Comparison of ENCODE assay signal across 14 cellular contexts in the genomic region with DNA sequence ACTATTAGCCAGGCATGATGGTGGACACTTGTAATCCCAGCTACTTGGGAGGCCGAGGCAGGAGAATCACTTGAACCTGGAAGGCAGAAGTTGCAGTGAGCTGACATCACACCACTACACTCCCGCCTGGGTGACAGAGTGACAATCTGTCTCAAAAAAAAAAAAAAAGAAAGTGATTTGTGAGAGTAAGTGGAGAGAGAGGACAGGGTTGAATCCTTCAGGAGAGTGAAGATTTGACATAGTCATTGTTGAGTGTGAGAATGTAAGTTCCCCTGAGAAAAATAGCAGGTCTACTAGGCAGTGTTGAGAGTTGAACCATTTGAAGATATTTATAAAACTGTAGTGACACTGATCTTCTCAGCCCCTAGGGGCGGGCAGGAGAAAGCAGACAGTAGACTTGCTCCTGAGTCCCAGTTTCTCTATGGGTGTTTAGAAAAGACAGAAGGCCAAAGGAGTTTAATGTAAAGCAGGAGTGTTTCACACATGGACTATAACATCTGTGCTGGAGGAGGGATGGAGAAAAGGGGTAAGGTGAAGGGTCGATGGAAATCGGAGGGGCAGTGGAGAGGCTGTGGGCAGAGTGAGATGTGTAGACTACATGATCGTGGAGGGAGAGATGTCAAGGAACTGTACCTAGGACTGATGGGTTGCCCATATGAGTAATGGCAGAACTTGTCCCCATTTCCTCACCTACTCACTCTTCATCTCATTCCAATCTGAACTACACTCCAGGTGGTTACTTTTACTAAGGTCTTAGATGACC. TPM values are rescaled to one million over a fixed set of nuclear protein-coding genes. Genes with fewer than 3 reads are reported as not detected.
DNase-seq lines count a peak whose midpoint lies in the region; ATAC-seq and TF ChIP-seq lines count a peak whose summit lies in the region.
"Had no signal": no experiment of that assay in that cellular context is flagged by ENCODE, and none has a peak within 500 bp of the region (broad histone marks: within the 10 kb centered on the region; RNA-seq: fewer than 3 reads in every experiment).

No MANE protein-coding gene starts in this region.

- CTCF ChIA-PET in HEK293 (lab: Yijun Ruan, JAX) = interaction anchor here (0.7 to 1.5 kb wide), 2 partner anchors 35 to 45 kb away, joined by 3 to 4 read pairs; no protein-coding TSS in a partner anchor

- H3K4me2 ChIP-seq in osteoblast (ENCODE audit: insufficient read depth, low read length) = no peak overlapping the region

- H3K36me3 ChIP-seq in HEK293 (ENCODE audit: control insufficient read depth in 2 of 2, insufficient read depth in 1 of 2, low read length in 2 of 2) (no peaks in the 10 kb centered on the region), osteoblast (ENCODE audit: insufficient read depth, low read length) (no peaks in the 10 kb centered on the region)
- H3K36me3 ChIP-seq: MG63 had no signal

- H3K4me1 ChIP-seq in HEK293 (ENCODE audit: control insufficient read depth, insufficient read depth, low read length) (no peaks in the 10 kb centered on the region), osteoblast (ENCODE audit: insufficient read depth, low read length) (peaks cover 3% of the 10 kb centered on the region)

- POLR2A ChIA-PET in HEK293 (lab: Yijun Ruan, JAX) = no interaction called here

- ATAC-seq in GM21717 (IDR thresholded peaks at IDR 0.05; ENCODE audit: unreplicated experiment) = no peak
- ATAC-seq in HG03135 (IDR thresholded peaks at IDR 0.05; ENCODE audit: unreplicated experiment) = no peak
- no peak for ATAC-seq in GM19452 (IDR thresholded peaks at IDR 0.05; ENCODE audit: unreplicated experiment)

- H3K79me2 ChIP-seq in osteoblast (ENCODE audit: insufficient read depth, low read length) = no peaks in the 10 kb centered on the region

- DNase-seq in GM12864 (ENCODE audit: low read depth) (no peak), NAMALWA (ENCODE audit: low spot score) (peak; percentile 37), cardiac fibroblast (ENCODE audit: low read depth in 2 of 2) (no peak), osteoblast (ENCODE audit: insufficient read length, low spot score, missing footprints) (no peak)
- DNase-seq: COR-L47, MG63, NCI-H1105 treated with DMSO at 0.1 percent for 48 hours, NCI-H187, NCI-H345 had no signal

- H2AFZ ChIP-seq in osteoblast (ENCODE audit: low read length) = no peak overlapping the region

- H4K20me1 ChIP-seq in osteoblast (ENCODE audit: insufficient read depth, low read length) = no peaks in the 10 kb centered on the region

- H3K4me3 ChIP-seq in GM12864 (ENCODE audit: low read depth, low read length) (no peak overlapping the region), HEK293 (ENCODE audit: low read depth, low read length) (no peak overlapping the region), cardiac fibroblast (replicated peaks in 1 of 2; ENCODE audit: low read depth in 2 of 2, low read length in 2 of 2) (no peak overlapping the region), osteoblast (ENCODE audit: insufficient read depth, low read length) (no peak overlapping the region)
- H3K4me3 ChIP-seq: MG63 had no signal

- H3K9me3 ChIP-seq in HEK293 (ENCODE audit: control insufficient read depth, insufficient read depth, low read depth, low read length) (no peaks in the 10 kb centered on the region), osteoblast (ENCODE audit: low read depth, low read length) (no peaks in the 10 kb centered on the region)
- H3K9me3 ChIP-seq: MG63 had no signal

- H3K27me3 ChIP-seq in osteoblast (ENCODE audit: insufficient read depth, low read length) = peaks cover 7% of the 10 kb centered on the region
- H3K27me3 ChIP-seq: MG63 had no signal

- TF ChIP-seq CTCF in GM12864 (IDR thresholded peaks at IDR 0.05; ENCODE audit: low read depth, low read length, missing control alignments) (peak; percentile 21), HEK293 (tag by site-specific recombination; IDR thresholded peaks at IDR 0.05) (no peak), cardiac fibroblast (IDR thresholded peaks at IDR 0.05; ENCODE audit: low read depth, low read length) (peak; percentile 2), osteoblast (IDR thresholded peaks at IDR 0.05; ENCODE audit: extremely low read depth, low read depth, low read length) (no peak)

- no peak overlapping the region for H3K27ac ChIP-seq in HEK293 (ENCODE audit: extremely low read depth, low read depth, low read length)
- H3K27ac ChIP-seq in osteoblast (ENCODE audit: low read depth, low read length) = no peak overlapping the region

TF ChIP-seq in HEK293, 187 proteins besides CTCF, POLR2A, EP300 and RAD21:
- TF ChIP-seq ZNF140 (tag by site-specific recombination; IDR thresholded peaks at IDR 0.05) = no peak
- peak; percentile 69 for TF ChIP-seq PRDM1 (tag by site-specific recombination; IDR thresholded peaks at IDR 0.05)
TF ChIP-seq in HEK293: peak in this region for 1.

RNA-seq across cellular contexts. Expression of a gene that starts 13.7 kb away (rescaled TPM):
- total RNA-seq in osteoblast = under 0.01 and 0.36 TPM in 2 replicates
- total RNA-seq: H1 had no signal

Comparison
In these comparisons a context has a peak if more than half of its experiments do, and no peak if none do; other contexts are left out.
1. CTCF ChIP-seq: peak in GM12864 (single experiment) and cardiac fibroblast (single experiment); none in HEK293 (single experiment) and osteoblast (single experiment).